ENCODE assay signal across 14 cellular contexts in genomic region chrX:10447577-10448214, GRCh38.
DNase-seq lines count a peak whose midpoint lies in the region; ATAC-seq, FAIRE-seq and TF ChIP-seq lines count a peak whose summit lies in the region.
"Had no signal": no experiment of that assay in that cellular context is flagged by ENCODE, and none has a peak within 500 bp of the region (broad histone marks: within the 10 kb centered on the region; RNA-seq: fewer than 3 reads in every experiment).

No MANE protein-coding gene starts in this region.

- CTCF ChIA-PET in K562 (lab: Yijun Ruan, JAX; ENCODE audit: low intra/inter-chr PET ratio): no interaction called here

- peak; percentile 65 for DNase-seq in AG10803 (ENCODE audit: low read depth)
- no peak for DNase-seq in K562 (ENCODE audit: extremely low read depth in 1 of 4, low spot score in 3 of 4)
- peak; percentile 2 for DNase-seq in glomerular endothelial cell (ENCODE audit: extremely low read depth, low read depth, low spot score)
- DNase-seq in stimulated activated CD8-positive, alpha-beta memory T cell treated with anti-CD3 and anti-CD28 coated beads, Interleukin-4, amount 100 ng/mL, for 48 hours: no peak
- no peak for DNase-seq in effector memory CD8-positive, alpha-beta T cell
- no peak for DNase-seq in midbrain (lab: John Stamatoyannopoulos, UW)
- no peak for DNase-seq in dedifferentiated amniotic fluid mesenchymal stem cell (ENCODE audit: extremely low spot score)
- DNase-seq: activated CD4-positive, CD25-positive, alpha-beta regulatory T cell treated with anti-CD3 and anti-CD28 coated beads, Interleukin-2, amount 50 U/mL, for 72 hours; activated naive CD8-positive, alpha-beta T cell treated with anti-CD3 and anti-CD28 coated beads for 36 hours; H7; NCI-H187 treated with DMSO at 0.1 percent for 48 hours; stimulated activated CD4-positive, alpha-beta T cell treated with anti-CD3 and anti-CD28 coated beads, Interleukin-12 subunit alpha, Interleukin-12 subunit beta, amount 100 ng/mL, for 4 hours; T-helper 2 cell had no signal

- in situ Hi-C loops in K562 (cut with MboI): no loop called here

- TF ChIP-seq RAD21 in Ishikawa (IDR thresholded peaks at IDR 0.05; ENCODE audit: low read depth): no peak
- TF ChIP-seq RAD21 in K562 (CRISPR knock-in tag; conservative IDR thresholded peaks at IDR 0.05 in 1 of 2, IDR thresholded peaks at IDR 0.05 in 1 of 2): no peak

- H3K27me3 Mint-ChIP-seq in effector memory CD8-positive, alpha-beta T cell: no peaks in the 10 kb centered on the region
- H3K27me3 Mint-ChIP-seq: activated naive CD8-positive, alpha-beta T cell treated with anti-CD3 and anti-CD28 coated beads for 36 hours had no signal

- no peak for TF ChIP-seq POLR2A in K562 (conservative IDR thresholded peaks at IDR 0.05)

- no peaks in the 10 kb centered on the region for H3K9me1 ChIP-seq in K562 (ENCODE audit: control insufficient read depth, insufficient read depth, low read length)

- no peaks in the 10 kb centered on the region for H3K36me3 Mint-ChIP-seq in effector memory CD8-positive, alpha-beta T cell (ENCODE audit: insufficient read depth)
- H3K36me3 Mint-ChIP-seq: activated naive CD8-positive, alpha-beta T cell treated with anti-CD3 and anti-CD28 coated beads for 36 hours had no signal

- BruUV-seq in K562 (replicated peaks; lab: Mats Ljungman, UMichigan): no TSS peak

- no peaks in the 10 kb centered on the region for H4K20me1 ChIP-seq in K562 (replicated peaks; ENCODE audit: control insufficient read depth, insufficient read depth, low read length)

- no peaks in the 10 kb centered on the region for H3K4me1 Mint-ChIP-seq in effector memory CD8-positive, alpha-beta T cell (ENCODE audit: low read depth in 2 of 2)
- H3K4me1 Mint-ChIP-seq: activated naive CD8-positive, alpha-beta T cell treated with anti-CD3 and anti-CD28 coated beads for 36 hours had no signal

- no peaks in the 10 kb centered on the region for H3K79me2 ChIP-seq in K562 (ENCODE audit: control insufficient read depth, insufficient read depth, low read length)

- no peak overlapping the region for H3K4me2 ChIP-seq in K562 (ENCODE audit: insufficient read depth, low read length)

- no peak overlapping the region for H2AFZ ChIP-seq in K562 (ENCODE audit: low read depth, low read length)

- peaks cover 0 to 3% of the 10 kb centered on the region in 2 donors for H3K9me3 Mint-ChIP-seq in effector memory CD8-positive, alpha-beta T cell
- H3K9me3 Mint-ChIP-seq: activated naive CD8-positive, alpha-beta T cell treated with anti-CD3 and anti-CD28 coated beads for 36 hours had no signal

- no peak for ATAC-seq in K562
- no peak for ATAC-seq in effector memory CD8-positive, alpha-beta T cell (replicated peaks)

- POLR2A ChIA-PET in K562 (lab: Yijun Ruan, JAX): no interaction called here

- H3K4me3 Mint-ChIP-seq in effector memory CD8-positive, alpha-beta T cell: no peak overlapping the region
- H3K4me3 Mint-ChIP-seq: activated naive CD8-positive, alpha-beta T cell treated with anti-CD3 and anti-CD28 coated beads for 36 hours had no signal

- no peak for FAIRE-seq in K562 (lab: Jason Lieb, UNC)

- no peaks in the 10 kb centered on the region for H3K36me3 ChIP-seq in K562 (ENCODE audit: control insufficient read depth, insufficient read depth, low read length)

- H3K4me1 ChIP-seq in K562 (replicated peaks in 1 of 2; ENCODE audit: control insufficient read depth in 2 of 2, insufficient read depth in 2 of 2, low read length in 2 of 2): no peaks in the 10 kb centered on the region

- H3K9me3 ChIP-seq in K562 (replicated peaks; ENCODE audit: control insufficient read depth, insufficient read depth, low read depth, low read length): no peaks in the 10 kb centered on the region

- no peak overlapping the region for H3K27ac ChIP-seq in K562 (ENCODE audit: extremely low read depth, low read depth, low read length)

- no peak overlapping the region for H3K9ac ChIP-seq in K562 (ENCODE audit: insufficient read depth in 1 of 2, low read depth in 2 of 2, low read length in 2 of 2)

- 3% methylated on average over 4 of the region's 4 CpGs for WGBS in K562 (ENCODE audit: insufficient coverage, low coverage, missing lambda C conversion rate)

- TF ChIP-seq CTCF in AG10803 (conservative IDR thresholded peaks at IDR 0.05; ENCODE audit: low read length): no peak
- TF ChIP-seq CTCF in K562 (IDR thresholded peaks at IDR 0.05 in 2 of 3, conservative IDR thresholded peaks at IDR 0.05 in 1 of 3; ENCODE audit: insufficient read depth in 2 of 3, low read depth in 1 of 3, low read length in 3 of 3): no peak

- H3K4me3 ChIP-seq in AG10803 (ENCODE audit: low read length) (no peak overlapping the region), K562 (no peak overlapping the region)

- 0 out of 5 replicates have a peak, but pooled peaks cover 0 to 4% of the 10 kb centered on the region in 2 experiments for H3K27me3 ChIP-seq in K562 (ENCODE audit: control insufficient read depth in 2 of 2, insufficient read depth in 2 of 2, low read length in 2 of 2)

- intact Hi-C loops in K562 (cut with micrococcal nuclease): no loop called here

- no peak overlapping the region for H3K27ac Mint-ChIP-seq in effector memory CD8-positive, alpha-beta T cell
- H3K27ac Mint-ChIP-seq: activated naive CD8-positive, alpha-beta T cell treated with anti-CD3 and anti-CD28 coated beads for 36 hours had no signal

- TF ChIP-seq EP300 in Ishikawa (IDR thresholded peaks at IDR 0.05; ENCODE audit: borderline replicate concordance) (no peak), K562 (IDR thresholded peaks at IDR 0.05; ENCODE audit: low read length) (no peak)

TF ChIP-seq in Ishikawa, 13 proteins besides CTCF, POLR2A, EP300 and RAD21:
- no peak for TF ChIP-seq FOXM1 (IDR thresholded peaks at IDR 0.05; ENCODE audit: borderline replicate concordance, low read depth)
- no peak for TF ChIP-seq EGR1 (IDR thresholded peaks at IDR 0.05)
- TF ChIP-seq NFIC (IDR thresholded peaks at IDR 0.05): peak; percentile 44; the same call in 1 of the 2 replicates
- peak; percentile 86 for TF ChIP-seq TEAD4 (IDR thresholded peaks at IDR 0.05)
- TF ChIP-seq, protein P1, sequence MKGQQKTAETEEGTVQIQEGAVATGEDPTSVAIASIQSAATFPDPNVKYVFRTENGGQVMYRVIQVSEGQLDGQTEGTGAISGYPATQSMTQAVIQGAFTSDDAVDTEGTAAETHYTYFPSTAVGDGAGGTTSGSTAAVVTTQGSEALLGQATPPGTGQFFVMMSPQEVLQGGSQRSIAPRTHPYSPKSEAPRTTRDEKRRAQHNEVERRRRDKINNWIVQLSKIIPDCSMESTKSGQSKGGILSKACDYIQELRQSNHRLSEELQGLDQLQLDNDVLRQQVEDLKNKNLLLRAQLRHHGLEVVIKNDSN (IDR thresholded peaks at IDR 0.05): peak; percentile 83

TF ChIP-seq in K562, 482 proteins besides CTCF, POLR2A, EP300 and RAD21:
- TF ChIP-seq ZFP30 (CRISPR knock-in tag; IDR thresholded peaks at IDR 0.05; ENCODE audit: borderline replicate concordance): no peak
- no peak for TF ChIP-seq MAX (CRISPR knock-in tag; IDR thresholded peaks at IDR 0.05)
- TF ChIP-seq, protein P2, sequence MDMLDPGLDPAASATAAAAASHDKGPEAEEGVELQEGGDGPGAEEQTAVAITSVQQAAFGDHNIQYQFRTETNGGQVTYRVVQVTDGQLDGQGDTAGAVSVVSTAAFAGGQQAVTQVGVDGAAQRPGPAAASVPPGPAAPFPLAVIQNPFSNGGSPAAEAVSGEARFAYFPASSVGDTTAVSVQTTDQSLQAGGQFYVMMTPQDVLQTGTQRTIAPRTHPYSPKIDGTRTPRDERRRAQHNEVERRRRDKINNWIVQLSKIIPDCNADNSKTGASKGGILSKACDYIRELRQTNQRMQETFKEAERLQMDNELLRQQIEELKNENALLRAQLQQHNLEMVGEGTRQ (CRISPR knock-in tag; IDR thresholded peaks at IDR 0.05): peak; percentile 38; the same call in 1 of the 2 replicates

Comparison
In these comparisons a context has a peak if more than half of its experiments do, and no peak if none do; other contexts are left out.
1. DNase-seq: peak in AG10803 (single experiment) and glomerular endothelial cell (single experiment); none in K562 (0 of 4), stimulated activated CD8-positive, alpha-beta memory T cell treated with anti-CD3 and anti-CD28 coated beads, Interleukin-4, amount 100 ng/mL, for 48 hours (single experiment), effector memory CD8-positive, alpha-beta T cell (0 of 3), midbrain (single experiment) and dedifferentiated amniotic fluid mesenchymal stem cell (single experiment).